8 cellular contexts compared by ENCODE assay signal in genomic region chr3:57692404-57693191, GRCh38. TPM values are rescaled to one million over a fixed set of nuclear protein-coding genes. Genes with fewer than 3 reads are reported as not detected.
DNase-seq lines count a peak whose midpoint lies in the region; TF ChIP-seq lines count a peak whose summit lies in the region.

TSS of gene DENND6A (minus strand) at chr3:57693077. CDS start at chr3:57693018, 59 bp downstream.

- peaks cover 2% of the 10 kb centered on the region; the same call in 1 of the 2 replicates for H3K27me3 Mint-ChIP-seq in HFFc6 (ENCODE audit: insufficient read depth)
- H3K27me3 Mint-ChIP-seq in activated naive CD4-positive, alpha-beta T cell treated with anti-CD3 and anti-CD28 coated beads, Interleukin-2, amount 50 U/mL, for 24 hours = no peaks in the 10 kb centered on the region

- peak within 1 kb of the TSS; percentile 92 for H3K27ac Mint-ChIP-seq in HFFc6
- peak within 1 kb of the TSS; percentile 86 for H3K27ac Mint-ChIP-seq in activated naive CD4-positive, alpha-beta T cell treated with anti-CD3 and anti-CD28 coated beads, Interleukin-2, amount 50 U/mL, for 24 hours

- H3K36me3 ChIP-seq in GM06990 (ENCODE audit: control insufficient read depth, insufficient read depth, low read length) (no peaks in the 10 kb centered on the region; the same call in 1 of the 2 replicates), SK-N-SH (replicated peaks in 1 of 2; ENCODE audit: control insufficient read depth in 1 of 2, insufficient read depth in 2 of 2, low read length in 1 of 2) (no peaks in the 10 kb centered on the region), suprapubic skin (no peaks in the 10 kb centered on the region)

- TF ChIP-seq CTCF in GM06990 (IDR thresholded peaks at IDR 0.05; ENCODE audit: insufficient read depth, low read length, poor library complexity, severe bottlenecking) (no peak), HFFc6 (IDR thresholded peaks at IDR 0.05) (no peak), NB4 (IDR thresholded peaks at IDR 0.05; ENCODE audit: low read depth, low read length) (no peak), SK-N-SH (IDR thresholded peaks at IDR 0.05) (no peak), suprapubic skin (IDR thresholded peaks at IDR 0.05) (no peak)

- H3K4me1 ChIP-seq in SK-N-SH (ENCODE audit: control insufficient read depth in 1 of 2, insufficient read depth in 2 of 2, low read depth in 1 of 2, low read length in 1 of 2) (no peaks in the 10 kb centered on the region; a peak in 1 of 4 replicates), suprapubic skin (peaks cover 50% of the 10 kb centered on the region)

- H2AFZ ChIP-seq in SK-N-SH (ENCODE audit: low read depth) = peak within 1 kb of the TSS; percentile 72

- H3K27me3 ChIP-seq in GM06990 (replicated peaks; ENCODE audit: control insufficient read depth, insufficient read depth, low read length) = no peaks in the 10 kb centered on the region
- H3K27me3 ChIP-seq in SK-N-SH (ENCODE audit: insufficient read depth) = no peaks in the 10 kb centered on the region
- no peaks in the 10 kb centered on the region for H3K27me3 ChIP-seq in suprapubic skin

- H3K4me3 ChIP-seq in GM06990 (replicated peaks; ENCODE audit: low read depth, low read length) = peak within 1 kb of the TSS; percentile 88
- H3K4me3 ChIP-seq in NB4 (ENCODE audit: low read depth, low read length) = peak within 1 kb of the TSS; percentile 78
- H3K4me3 ChIP-seq in SK-N-SH (ENCODE audit: low read depth in 2 of 2, low read length in 1 of 2) = peak within 1 kb of the TSS; percentile 67 to 77
- H3K4me3 ChIP-seq in suprapubic skin = peak within 1 kb of the TSS; percentile 97

- DNase-seq in GM06990 (ENCODE audit: extremely low read depth, insufficient read length) = peak; percentile 97
- DNase-seq in HFFc6 = peak; percentile 86
- DNase-seq in NB4 (ENCODE audit: low read depth) = peak; percentile 94
- DNase-seq in SK-N-SH = peak; percentile 98
- DNase-seq in globus pallidus (ENCODE audit: low spot score) = peak; percentile 94
- DNase-seq in occipital lobe (lab: John Stamatoyannopoulos, UW) = peak; percentile 92
- peak; percentile 97 to 98 for DNase-seq in suprapubic skin (ENCODE audit: low spot score in 2 of 2)

- H3F3A ChIP-seq in SK-N-SH (replicated peaks; ENCODE audit: insufficient read depth) = peaks cover 14% of the 10 kb centered on the region

- H3K9me2 ChIP-seq in SK-N-SH = no peaks in the 10 kb centered on the region

- peaks cover 39% of the 10 kb centered on the region for H4K20me1 ChIP-seq in SK-N-SH (ENCODE audit: insufficient read depth)

- POLR2A ChIA-PET in SK-N-SH (lab: Yijun Ruan, JAX) = interaction anchor here (0.7 to 1.4 kb wide), 4 partner anchors 11 to 95 kb away, joined by 3 to 7 read pairs (median 4); partner anchors contain the start of genes ARF4 and SLMAP

- peak; percentile 96 for TF ChIP-seq POLR2A in NB4 (IDR thresholded peaks at IDR 0.05; ENCODE audit: extremely low read depth, insufficient read length)
- peak; percentile 79 to 95 for TF ChIP-seq POLR2A in suprapubic skin (IDR thresholded peaks at IDR 0.05)

- H3K9me3 Mint-ChIP-seq in HFFc6 = no peaks in the 10 kb centered on the region
- H3K9me3 Mint-ChIP-seq in activated naive CD4-positive, alpha-beta T cell treated with anti-CD3 and anti-CD28 coated beads, Interleukin-2, amount 50 U/mL, for 24 hours = no peaks in the 10 kb centered on the region

- H3K79me2 ChIP-seq in SK-N-SH (ENCODE audit: insufficient read depth) = peaks cover 48% of the 10 kb centered on the region

- H3K9me3 ChIP-seq in SK-N-SH (no peaks in the 10 kb centered on the region), suprapubic skin (no peaks in the 10 kb centered on the region)

- peak within 1 kb of the TSS; percentile 90 for H3K4me2 ChIP-seq in SK-N-SH

- CTCF ChIA-PET in SK-N-SH (lab: Yijun Ruan, JAX) = interaction anchor here (0.7 kb wide), 1 partner anchor 1257 kb away, joined by 3 read pairs; no protein-coding TSS in a partner anchor

- TF ChIP-seq EP300 in SK-N-SH (IDR thresholded peaks at IDR 0.05; ENCODE audit: borderline replicate concordance in 1 of 2, low read depth in 1 of 2, low read length in 1 of 2) (0 out of 4 replicates have a peak, but pooled peaks of 1 of the 2 experiments have one; percentile 26), suprapubic skin (IDR thresholded peaks at IDR 0.05) (no peak)

- peaks cover 29% of the 10 kb centered on the region for H3K4me1 Mint-ChIP-seq in HFFc6 (ENCODE audit: low read depth)
- H3K4me1 Mint-ChIP-seq in activated naive CD4-positive, alpha-beta T cell treated with anti-CD3 and anti-CD28 coated beads, Interleukin-2, amount 50 U/mL, for 24 hours = peaks cover 38% of the 10 kb centered on the region

- peak within 1 kb of the TSS; percentile 96 for H3K4me3 Mint-ChIP-seq in HFFc6
- peak within 1 kb of the TSS; percentile 91 for H3K4me3 Mint-ChIP-seq in activated naive CD4-positive, alpha-beta T cell treated with anti-CD3 and anti-CD28 coated beads, Interleukin-2, amount 50 U/mL, for 24 hours

- 0 out of 2 replicates have a peak, but pooled peaks cover 4% of the 10 kb centered on the region for H3K36me3 Mint-ChIP-seq in HFFc6 (ENCODE audit: low read depth)
- H3K36me3 Mint-ChIP-seq in activated naive CD4-positive, alpha-beta T cell treated with anti-CD3 and anti-CD28 coated beads, Interleukin-2, amount 50 U/mL, for 24 hours = no peaks in the 10 kb centered on the region

- TF ChIP-seq RAD21 in SK-N-SH (IDR thresholded peaks at IDR 0.05; ENCODE audit: low read length) = no peak

- peak within 1 kb of the TSS; percentile 94 for H3K9ac ChIP-seq in SK-N-SH

- peak within 1 kb of the TSS; percentile 93 to 95 for H3K27ac ChIP-seq in SK-N-SH (ENCODE audit: low read depth in 2 of 2, low read length in 1 of 2)
- H3K27ac ChIP-seq in suprapubic skin = peak within 1 kb of the TSS; percentile 99

- 0% methylated on average over 7 of the region's 77 CpGs for WGBS in SK-N-SH (ENCODE audit: low lambda C conversion rate)
- WGBS in suprapubic skin = 0% methylated on average over 43 of the region's 77 CpGs

TF ChIP-seq in SK-N-SH, 30 proteins besides CTCF, POLR2A, EP300 and RAD21 (continues in another document):
- TF ChIP-seq IRF3 (IDR thresholded peaks at IDR 0.05; ENCODE audit: low read depth, low read length) (no peak), YY1 (IDR thresholded peaks at IDR 0.05; ENCODE audit: low read depth) (no peak), JUND (IDR thresholded peaks at IDR 0.05) (no peak), REST (IDR thresholded peaks at IDR 0.05; ENCODE audit: low read depth, low read length) (no peak; the same call in 1 of the 2 replicates), TCF12 (IDR thresholded peaks at IDR 0.05) (no peak; the same call in 1 of the 2 replicates), GATA2 (CRISPR knock-in tag; IDR thresholded peaks at IDR 0.05) (no peak), MEF2A (IDR thresholded peaks at IDR 0.05; ENCODE audit: borderline replicate concordance, low read depth) (no peak), TAF1 (IDR thresholded peaks at IDR 0.05; ENCODE audit: borderline replicate concordance, low read depth, low read length) (peak; percentile 20), USF1 (IDR thresholded peaks at IDR 0.05; ENCODE audit: borderline replicate concordance, low read depth) (peak; percentile 98)

RNA-seq across cellular contexts. Expression of gene DENND6A, which starts in this region (rescaled TPM):
- total RNA-seq in HFFc6 (2021; fragmentation: NEBNext Ultra II Directional; extraction: Animal tissue kit (Norgen Biotek cat#: 25700)) = 10 to 100 TPM in 2 of 6 experiments, 1 to 10 TPM in 4; 7.8 to 11.9 (median 9.8) TPM
- polyA plus RNA-seq in SK-N-SH (2012; rRNA removed) = 5.8 and 9.7 TPM in 2 replicates
- polyA plus RNA-seq in SK-N-SH (2012; cell fraction: cytosol; rRNA removed) = 6.4 and 6.6 TPM in 2 replicates
- polyA plus RNA-seq in SK-N-SH (2012; cell fraction: nucleus; rRNA removed) = 3.9 and 9.9 TPM in 2 replicates
- total RNA-seq in occipital lobe = 55.7 TPM
- 10 to 100 TPM; 17.4 to 26.9 (median 18.8) TPM for total RNA-seq in suprapubic skin

Comparison
In these comparisons a context has a peak if more than half of its experiments do, and no peak if none do; other contexts are left out.
1. Peak in every context shown above with its lines: DNase-seq, H3K4me3 ChIP-seq and H3K27ac ChIP-seq.